ENCODE assay signal across 28 cellular contexts in genomic region chr1:109749221-109749620, GRCh38. TPM values are rescaled to one million over a fixed set of nuclear protein-coding genes. Genes with fewer than 3 reads are reported as not detected.
DNase-seq lines count a peak whose midpoint lies in the region; ATAC-seq, FAIRE-seq and TF ChIP-seq lines count a peak whose summit lies in the region.
"Had no signal": no experiment of that assay in that cellular context is flagged by ENCODE, and none has a peak within 500 bp of the region (broad histone marks: within the 10 kb centered on the region; RNA-seq: fewer than 3 reads in every experiment).

No MANE protein-coding gene starts in this region.

- ATAC-seq in left ventricle myocardium superior (peak; percentile 48), mucosa of descending colon (peak; percentile 5), body of pancreas (no peak)
- ATAC-seq: GM12878 had no signal

- DNase-seq in left ventricle myocardium superior (no peak), left ventricle myocardium inferior (no peak), mucosa of descending colon (no peak), body of pancreas (no peak), urothelium cell line (ENCODE audit: low spot score) (no peak)
- DNase-seq: 8988T; ACHN; BE2C; C1 segment of cervical spinal cord; CD4-positive, alpha-beta memory T cell; CD4-positive, CD25-positive, alpha-beta regulatory T cell; COR-L47; DMS 273 treated with DMSO at 0.1 percent for 48 hours; DMS153; DMS53; DMS79; DND-41; EL; GDM1 had no signal

- H3K9me3 ChIP-seq in left ventricle myocardium inferior (replicated peaks) (no peaks in the 10 kb centered on the region), mucosa of descending colon (peaks cover 5% of the 10 kb centered on the region), body of pancreas (no peaks in the 10 kb centered on the region)
- H3K9me3 ChIP-seq: BE2C, BLaER1 had no signal

- H3K36me3 ChIP-seq in left ventricle myocardium inferior (no peaks in the 10 kb centered on the region), mucosa of descending colon (ENCODE audit: low read depth) (no peaks in the 10 kb centered on the region), body of pancreas (replicated peaks in 1 of 2; ENCODE audit: insufficient read depth in 1 of 2, low read depth in 2 of 2) (no peaks in the 10 kb centered on the region)
- H3K36me3 ChIP-seq: BE2C, BLaER1 had no signal

- TF ChIP-seq CTCF in left ventricle myocardium inferior (IDR thresholded peaks at IDR 0.05; ENCODE audit: borderline replicate concordance) (no peak), mucosa of descending colon (IDR thresholded peaks at IDR 0.05) (no peak), body of pancreas (IDR thresholded peaks at IDR 0.05) (no peak)

- H3K27me3 ChIP-seq in left ventricle myocardium inferior (ENCODE audit: low read depth) (no peaks in the 10 kb centered on the region), body of pancreas (no peaks in the 10 kb centered on the region)
- H3K27me3 ChIP-seq: BE2C, BLaER1 had no signal

- H3K4me1 ChIP-seq in left ventricle myocardium inferior (peaks cover 7% of the 10 kb centered on the region), mucosa of descending colon (ENCODE audit: low read depth) (no peaks in the 10 kb centered on the region), body of pancreas (no peaks in the 10 kb centered on the region)
- H3K4me1 ChIP-seq: BE2C, BLaER1 had no signal

- intact Hi-C loops in left ventricle myocardium superior (cut with micrococcal nuclease): no loop called here
- intact Hi-C loops in left ventricle myocardium inferior (cut with micrococcal nuclease): no loop called here
- intact Hi-C loops in mucosa of descending colon (cut with DNase I, micrococcal nuclease): no loop called here
- intact Hi-C loops in body of pancreas (cut with DNase I): no loop called here

- H3K4me3 ChIP-seq in left ventricle myocardium inferior (no peak overlapping the region), mucosa of descending colon (no peak overlapping the region), body of pancreas (no peak overlapping the region)
- H3K4me3 ChIP-seq: BLaER1, GM12878 had no signal

- no peak for TF ChIP-seq POLR2A in body of pancreas (IDR thresholded peaks at IDR 0.05)

- FAIRE-seq in urothelium cell line (lab: Jason Lieb, UNC): no peak
- FAIRE-seq: A204.1, GM12878, GM12892, GM18507 had no signal

- H3K27ac ChIP-seq in left ventricle myocardium inferior (replicated peaks) (no peak overlapping the region), body of pancreas (no peak overlapping the region)
- H3K27ac ChIP-seq: BLaER1 had no signal

RNA-seq across cellular contexts. Expression of gene GSTM3, which starts 8.4 kb away (rescaled TPM):
- total RNA-seq in left ventricle myocardium superior (113 TPM), left ventricle myocardium inferior (93.7 TPM), mucosa of descending colon (10 to 100 TPM in 2 of 3 donors, 1 to 10 TPM in 1; 4.9 to 84.8 (median 12.4) TPM), body of pancreas (10 to 100 TPM; 68.5 to 73.8 TPM)
- total RNA-seq: GM12878 had no signal

RNA-seq across cellular contexts. Expression of gene EPS8L3, which starts 14.5 kb away (rescaled TPM):
- not detected for total RNA-seq in left ventricle myocardium superior
- 0.11 TPM for total RNA-seq in left ventricle myocardium inferior
- total RNA-seq in mucosa of descending colon: 100 to 1,000 TPM; 211 to 539 (median 356) TPM
- total RNA-seq in body of pancreas: 1 to 10 TPM in 1 of 2 donors, not detected in 1; 4.2 TPM
- total RNA-seq: A673; CD4-positive, alpha-beta memory T cell; CD4-positive, CD25-positive, alpha-beta regulatory T cell; CD8-positive, alpha-beta memory T cell; Daoy; G401; GM12878 had no signal

RNA-seq across cellular contexts. Expression of gene GSTM5, which starts 37.2 kb away (rescaled TPM):
- 2.6 TPM for total RNA-seq in left ventricle myocardium superior
- 2.4 TPM for total RNA-seq in left ventricle myocardium inferior
- 1 to 10 TPM; 2.5 to 6.1 (median 4.8) TPM for total RNA-seq in mucosa of descending colon
- 1 to 10 TPM in 1 of 2 donors, not detected in 1; 1.8 TPM for total RNA-seq in body of pancreas
- total RNA-seq: CD4-positive, alpha-beta memory T cell; CD4-positive, CD25-positive, alpha-beta regulatory T cell; CD8-positive, alpha-beta memory T cell; Daoy had no signal

Comparison
In these comparisons a context has a peak if more than half of its experiments do, and no peak if none do; other contexts are left out.
1. RNA of gene EPS8L3, which starts 14.5 kb away (total RNA-seq): 211 to 539 TPM in mucosa of descending colon; 4.2 TPM in body of pancreas, not detected in left ventricle myocardium superior (single experiment) and 0.11 TPM in left ventricle myocardium inferior (single experiment); every median in the first group is over 10 times any median in the second.